Comparison of ENCODE assay signal across 14 cellular contexts in genomic region chr17:78252701-78253635, GRCh38. TPM values are rescaled to one million over a fixed set of nuclear protein-coding genes. Genes with fewer than 3 reads are reported as not detected.
DNase-seq lines count a peak whose midpoint lies in the region; ATAC-seq, FAIRE-seq and TF ChIP-seq lines count a peak whose summit lies in the region.
"Had no signal": no experiment of that assay in that cellular context is flagged by ENCODE, and none has a peak within 500 bp of the region (broad histone marks: within the 10 kb centered on the region; RNA-seq: fewer than 3 reads in every experiment).

No MANE protein-coding gene starts in this region.

- H3K4me3 ChIP-seq in MM.1S (ENCODE audit: low read length) = peak overlapping the region; percentile 45
- no peak overlapping the region for H3K4me3 ChIP-seq in GM12878
- H3K4me3 ChIP-seq in neuronal stem cell (ENCODE audit: low read length in 2 of 2) = no peak overlapping the region
- no peak overlapping the region for H3K4me3 ChIP-seq in upper lobe of left lung

- intact Hi-C loops in GM12878 (cut with micrococcal nuclease; ENCODE audit: unreplicated experiment) = loop anchor here (5.0 kb wide), 1 partner anchor 66 kb away; the partner anchor contains the start of genes AFMID and TK1

- RAD21 ChIA-PET in GM12878 (lab: Charles Lee; ENCODE audit: unreplicated experiment) = interaction anchor here (0.6 to 4.4 kb wide), 8 partner anchors 23 to 233 kb away, joined by 3 to 76 read pairs (median 6); no protein-coding TSS in a partner anchor

- WGBS in GM12878 (ENCODE audit: insufficient coverage, insufficient replicate concordance, low lambda C conversion rate, missing lambda C conversion rate) = 60% methylated on average over 15 of the region's 15 CpGs
- no CpG with 5 or more reads among the region's 15 CpGs for WGBS in neuronal stem cell (ENCODE audit: extremely low coverage in 2 of 2, insufficient read length in 2 of 2, insufficient replicate concordance in 1 of 2), 2 donors
- 83 to 88% methylated on average over 14 to 15 of the region's 15 CpGs for WGBS in upper lobe of left lung, 2 donors

- no peak overlapping the region for H4K91ac ChIP-seq in neuronal stem cell (ENCODE audit: low read depth, low read length, poor library complexity)

- TF ChIP-seq RAD21 in GM12878 (IDR thresholded peaks at IDR 0.05; ENCODE audit: insufficient read depth, low read depth, low read length) = no peak

- SMC1A ChIA-PET in GM12878 (lab: Charles Lee; ENCODE audit: uncharacterized antibody, unreplicated experiment) = interaction anchor here (1.2 to 4.1 kb wide), 4 partner anchors 77 to 233 kb away, joined by 3 to 47 read pairs (median 17); no protein-coding TSS in a partner anchor

- H3K79me2 ChIP-seq in MM.1S (ENCODE audit: low read length) = no peaks in the 10 kb centered on the region
- H3K79me2 ChIP-seq in GM12878 (ENCODE audit: control insufficient read depth, insufficient read depth, low read length) = no peaks in the 10 kb centered on the region

- no peak for FAIRE-seq in GM12878 (lab: Jason Lieb, UNC)
- FAIRE-seq: islet of Langerhans had no signal

- peaks cover 5% of the 10 kb centered on the region for H3K79me1 ChIP-seq in neuronal stem cell (ENCODE audit: low read depth, low read length)

- no peak for TF ChIP-seq CTCF in MM.1S (IDR thresholded peaks at IDR 0.05; ENCODE audit: low read length)
- no peak for TF ChIP-seq CTCF in GM12878 (IDR thresholded peaks at IDR 0.05 in 2 of 3, conservative IDR thresholded peaks at IDR 0.05 in 1 of 3; ENCODE audit: control insufficient read depth in 2 of 3, extremely low read depth in 1 of 3, insufficient read depth in 1 of 3, low read depth in 3 of 3, low read length in 3 of 3)
- no peak for TF ChIP-seq CTCF in upper lobe of left lung (IDR thresholded peaks at IDR 0.05)

- no peak for ATAC-seq in GM12878
- ATAC-seq in GM21526 (IDR thresholded peaks at IDR 0.05; ENCODE audit: low FRiP score, unreplicated experiment) = no peak
- ATAC-seq in upper lobe of left lung (ENCODE audit: low FRiP score in 2 of 2) = no peak

- H2AK5ac ChIP-seq in neuronal stem cell (ENCODE audit: low read depth, low read length) = peak overlapping the region; percentile 95

- CTCF ChIA-PET in GM12878 (lab: Yijun Ruan, JAX) = interaction anchor here (0.6 to 5.9 kb wide), 13 partner anchors 18 to 234 kb away, joined by 3 to 82 read pairs (median 6); no protein-coding TSS in a partner anchor

- no peak overlapping the region for H3K4ac ChIP-seq in neuronal stem cell (ENCODE audit: low read length)

- no peaks in the 10 kb centered on the region for H3K9me2 ChIP-seq in MM.1S (replicated peaks; ENCODE audit: insufficient read depth, low read length)

- no peak overlapping the region for H2BK12ac ChIP-seq in neuronal stem cell (ENCODE audit: low read length)

- H2AFZ ChIP-seq in MM.1S (ENCODE audit: low read length) = peak overlapping the region; percentile 29
- H2AFZ ChIP-seq in GM12878 (ENCODE audit: control insufficient read depth, low read depth, low read length) = no peak overlapping the region
- H2AFZ ChIP-seq in neuronal stem cell (ENCODE audit: low read length) = no peak overlapping the region

- H3K36me3 ChIP-seq in MM.1S (replicated peaks; ENCODE audit: insufficient read depth, low read length) (no peaks in the 10 kb centered on the region), GM12878 (ENCODE audit: control insufficient read depth in 2 of 2, insufficient read depth in 2 of 2, low read length in 1 of 2) (no peaks in the 10 kb centered on the region), neuronal stem cell (replicated peaks in 1 of 2; ENCODE audit: control insufficient read depth in 2 of 2, insufficient read depth in 2 of 2, low read length in 2 of 2) (no peaks in the 10 kb centered on the region), upper lobe of left lung (no peaks in the 10 kb centered on the region)
- H3K36me3 ChIP-seq: brain microvascular endothelial cell, SJCRH30 had no signal

- H4K8ac ChIP-seq in neuronal stem cell (ENCODE audit: low read depth, low read length) = no peak overlapping the region

- H2BK5ac ChIP-seq in neuronal stem cell (ENCODE audit: low read length) = peak overlapping the region; percentile 32

- no TSS peak for BruUV-seq in GM12878 (replicated peaks; lab: Mats Ljungman, UMichigan)

- in situ Hi-C loops in GM12878 (cut with MboI) = no loop called here

- H4K20me1 ChIP-seq in MM.1S (ENCODE audit: insufficient read depth, low read length) (no peaks in the 10 kb centered on the region), GM12878 (ENCODE audit: control insufficient read depth, insufficient read depth) (no peaks in the 10 kb centered on the region)

- peaks cover 34% of the 10 kb centered on the region for H3F3A ChIP-seq in MM.1S (ENCODE audit: insufficient read depth, low read length)

- no peak overlapping the region for H2BK120ac ChIP-seq in neuronal stem cell (ENCODE audit: low read depth, low read length)

- no peak for TF ChIP-seq EP300 in GM12878 (IDR thresholded peaks at IDR 0.05; ENCODE audit: borderline replicate concordance in 1 of 2, control insufficient read depth in 1 of 2, low read depth in 2 of 2, low read length in 2 of 2)
- TF ChIP-seq EP300 in upper lobe of left lung (IDR thresholded peaks at IDR 0.05) = no peak

- no peaks in the 10 kb centered on the region for H3K9me3 ChIP-seq in MM.1S (replicated peaks; ENCODE audit: insufficient read depth, low read length)
- H3K9me3 ChIP-seq in GM12878 (replicated peaks; ENCODE audit: control insufficient read depth, insufficient read depth, low read length) = no peaks in the 10 kb centered on the region
- peaks cover 0 to 2% of the 10 kb centered on the region in 2 donors for H3K9me3 ChIP-seq in neuronal stem cell (replicated peaks in 1 of 2; ENCODE audit: control insufficient read depth in 2 of 2, insufficient read depth in 1 of 2, low read depth in 1 of 2, low read length in 2 of 2)
- H3K9me3 ChIP-seq in upper lobe of left lung = no peaks in the 10 kb centered on the region
- H3K9me3 ChIP-seq: SJCRH30 had no signal

- POLR2A ChIA-PET in GM12878 (lab: Charles Lee) = interaction anchor here (0.7 to 2.1 kb wide), 2 partner anchors 38 to 234 kb away, joined by 5 read pairs; no protein-coding TSS in a partner anchor

- peak overlapping the region; percentile 76 for H3K4me2 ChIP-seq in MM.1S (ENCODE audit: low read depth, low read length)
- H3K4me2 ChIP-seq in GM12878 (ENCODE audit: control insufficient read depth, insufficient read depth) = peak overlapping the region; percentile 65
- H3K4me2 ChIP-seq in neuronal stem cell (ENCODE audit: insufficient read depth, low read length, poor library complexity, severe bottlenecking) = no peak overlapping the region

- H3K9ac ChIP-seq in MM.1S (ENCODE audit: low read length) (peak overlapping the region; percentile 63), GM12878 (ENCODE audit: control insufficient read depth, insufficient read depth, low read length) (no peak overlapping the region), neuronal stem cell (ENCODE audit: low read depth, low read length, poor library complexity) (no peak overlapping the region)

- H3K14ac ChIP-seq in neuronal stem cell (ENCODE audit: low read length) = peak overlapping the region; percentile 15

- H3K18ac ChIP-seq in neuronal stem cell (ENCODE audit: low read length) = no peak overlapping the region

- DNase-seq in NCI-H2107 treated with DMSO at 0.1 percent for 48 hours (lab: John Stamatoyannopoulos, UW; ENCODE audit: unreplicated experiment) (peak; percentile 32), NCI-H2107 (lab: John Stamatoyannopoulos, UW) (no peak), MM.1S (peak; percentile 66), GM12878 (ENCODE audit: low read depth, low spot score) (no peak), neuronal stem cell (ENCODE audit: low spot score) (no peak), cerebellar cortex (ENCODE audit: low spot score) (no peak), upper lobe of left lung (no peak)
- DNase-seq: brain microvascular endothelial cell, EL had no signal

- H3K27ac ChIP-seq in MM.1S (ENCODE audit: low read length) (peak overlapping the region; percentile 91), GM12878 (ENCODE audit: control insufficient read depth, insufficient read depth) (no peak overlapping the region), neuronal stem cell (replicated peaks; ENCODE audit: low read length) (no peak overlapping the region), upper lobe of left lung (peak overlapping the region in 1 of 4 donors; percentile 6)
- H3K27ac ChIP-seq: brain microvascular endothelial cell, SJCRH30 had no signal

- H3K4me1 ChIP-seq in MM.1S (ENCODE audit: low read length) = peaks cover 40% of the 10 kb centered on the region
- H3K4me1 ChIP-seq in GM12878 (ENCODE audit: control insufficient read depth, insufficient read depth, low read length) = peaks cover 40% of the 10 kb centered on the region
- peaks cover 30 to 46% of the 10 kb centered on the region in 2 donors for H3K4me1 ChIP-seq in neuronal stem cell (ENCODE audit: control insufficient read depth in 2 of 2, insufficient read depth in 1 of 2, low read depth in 1 of 2, low read length in 2 of 2)
- H3K4me1 ChIP-seq in upper lobe of left lung = peaks cover 46 to 70% (median 53%) of the 10 kb centered on the region in 4 donors

- H2BK15ac ChIP-seq in neuronal stem cell (ENCODE audit: low read length) = peak overlapping the region; percentile 38

- no peaks in the 10 kb centered on the region for H3K27me3 ChIP-seq in MM.1S (replicated peaks; ENCODE audit: insufficient read depth, low read length)
- H3K27me3 ChIP-seq in GM12878 (replicated peaks in 1 of 2; ENCODE audit: control insufficient read depth in 2 of 2, insufficient read depth in 2 of 2, low read length in 1 of 2) = no peaks in the 10 kb centered on the region; a peak in 1 of 4 replicates
- no peaks in the 10 kb centered on the region for H3K27me3 ChIP-seq in neuronal stem cell (ENCODE audit: control insufficient read depth in 3 of 3, insufficient read depth in 3 of 3, low read depth in 1 of 3, low read length in 3 of 3)
- H3K27me3 ChIP-seq in upper lobe of left lung = no peaks in the 10 kb centered on the region
- H3K27me3 ChIP-seq: brain microvascular endothelial cell, SJCRH30 had no signal

- no peak for TF ChIP-seq POLR2A in GM12878 (IDR thresholded peaks at IDR 0.05; ENCODE audit: low read depth, low read length)
- no peak for TF ChIP-seq POLR2A in upper lobe of left lung (IDR thresholded peaks at IDR 0.05)

- H3K23ac ChIP-seq in neuronal stem cell (ENCODE audit: low read depth, low read length, poor library complexity) = peak overlapping the region; percentile 0

RNA-seq across cellular contexts. Expression of gene TMEM235, which starts 21.5 kb away (rescaled TPM):
- total RNA-seq in GM12878 (2013; cell fraction: nucleolus; rRNA removed) = not detected in 2 replicates
- total RNA-seq in GM12878 (2014; rRNA removed) (not detected in 2 replicates), GM12878 (2014; rRNA removed; fragmentation: Illumina TruSeq; extraction: Trizol) (not detected in 2 replicates), GM12878 (2021) (not detected in 2 replicates), upper lobe of left lung (not detected)
- polyA plus RNA-seq in GM12878 (2011; ENCODE audit: low read depth) = not detected
- polyA plus RNA-seq in GM12878 (2011; rRNA removed) (not detected in 2 replicates), GM12878 (2014; fragmentation: Illumina TruSeq; extraction: Trizol) (not detected in 2 replicates), GM12878 (2014; fragmentation: Nextera tagmentation; extraction: Ambion mirVana) (not detected), GM12878 (2014; rRNA removed) (not detected in 2 replicates), GM12878 (2016; fragmentation: Nextera tagmentation; extraction: Ambion mirVana) (not detected)
- polyA plus RNA-seq in GM12878 (2011; cell fraction: cytosol; rRNA removed) = not detected in 2 replicates
- not detected in 2 replicates for polyA plus RNA-seq in GM12878 (2011; cell fraction: nucleus; rRNA removed)
- not detected in 2 replicates for polyA plus RNA-seq in GM12878 (2012)
- polyA minus RNA-seq in GM12878 (2011; rRNA and poly(A)+ RNA removed) = not detected in 2 replicates
- not detected in 2 replicates for polyA minus RNA-seq in GM12878 (2011; cell fraction: cytosol; rRNA and poly(A)+ RNA removed)
- polyA minus RNA-seq in GM12878 (2011; cell fraction: nucleus; rRNA and poly(A)+ RNA removed) = not detected in 2 replicates
- not detected for polyA plus RNA-seq in neuronal stem cell (2013, experiment 1 of 2)
- not detected for polyA plus RNA-seq in neuronal stem cell (2013, experiment 2 of 2)
- total RNA-seq: A172, temporal lobe had no signal

RNA-seq across cellular contexts. Expression of gene BIRC5, which starts 38.9 kb away (rescaled TPM):
- total RNA-seq in GM12878 (2013; cell fraction: nucleolus; rRNA removed) = 25.6 and 33.4 TPM in 2 replicates
- total RNA-seq in GM12878 (2014; rRNA removed) (104 and 105 TPM in 2 replicates), GM12878 (2014; rRNA removed; fragmentation: Illumina TruSeq; extraction: Trizol) (64.3 and 74.8 TPM in 2 replicates), GM12878 (2021) (73.8 and 76.9 TPM in 2 replicates), upper lobe of left lung (1 to 10 TPM in 5 of 6 donors, not detected in 1; 1.4 to 6.4 (median 3.5) TPM)
- 23.5 TPM for polyA plus RNA-seq in GM12878 (2011; ENCODE audit: low read depth)
- polyA plus RNA-seq in GM12878 (2011; rRNA removed) (41.0 and 49.0 TPM in 2 replicates), GM12878 (2014; fragmentation: Illumina TruSeq; extraction: Trizol) (31.4 and 51.7 TPM in 2 replicates), GM12878 (2014; fragmentation: Nextera tagmentation; extraction: Ambion mirVana) (10 to 100 TPM; 89.2 to 92.4 TPM), GM12878 (2014; rRNA removed) (115 and 119 TPM in 2 replicates), GM12878 (2016; fragmentation: Nextera tagmentation; extraction: Ambion mirVana) (100 to 1,000 TPM; 163 to 175 TPM)
- polyA plus RNA-seq in GM12878 (2011; cell fraction: cytosol; rRNA removed) = 49.0 and 62.8 TPM in 2 replicates
- 34.8 and 41.5 TPM in 2 replicates for polyA plus RNA-seq in GM12878 (2011; cell fraction: nucleus; rRNA removed)
- 38.2 and 42.6 TPM in 2 replicates for polyA plus RNA-seq in GM12878 (2012)
- polyA minus RNA-seq in GM12878 (2011; rRNA and poly(A)+ RNA removed) = 43.5 and 58.7 TPM in 2 replicates
- polyA minus RNA-seq in GM12878 (2011; cell fraction: cytosol; rRNA and poly(A)+ RNA removed) = 15.9 and 16.1 TPM in 2 replicates
- polyA minus RNA-seq in GM12878 (2011; cell fraction: nucleus; rRNA and poly(A)+ RNA removed) = 15.5 and 29.3 TPM in 2 replicates
- 118 TPM for polyA plus RNA-seq in neuronal stem cell (2013, experiment 1 of 2)
- polyA plus RNA-seq in neuronal stem cell (2013, experiment 2 of 2) = 125 TPM

Comparison
In these comparisons a context has a peak if more than half of its experiments do, and no peak if none do; other contexts are left out.
1. DNase-seq: peak in NCI-H2107 treated with DMSO at 0.1 percent for 48 hours (single experiment) and MM.1S (single experiment); none in NCI-H2107 (single experiment), GM12878 (single experiment), neuronal stem cell (single experiment), cerebellar cortex (single experiment) and upper lobe of left lung (0 of 2).